In genomic region chr10:116784651-116785050, GRCh38 we compare ENCODE assay signal across 22 cellular contexts.
"Had no signal": no experiment of that assay in that cellular context is flagged by ENCODE, and none has a peak within 500 bp of the region (broad histone marks: within the 10 kb centered on the region; RNA-seq: fewer than 3 reads in every experiment).

No MANE protein-coding gene starts in this region.

- H3K4me3 Mint-ChIP-seq: dendritic cell treated with granulocyte-macrophage colony-stimulating factor and Interleukin-4, amounts not matched to agents 40 ng/mL and 50 ng/mL, for 4 days; effector memory CD8-positive, alpha-beta T cell; endodermal cell; mesothelial cell of epicardium had no signal

- H3K36me3 Mint-ChIP-seq: mesothelial cell of epicardium had no signal

- H3K4me1 ChIP-seq: colonic mucosa had no signal

- H3K9me3 ChIP-seq: colonic mucosa, esophagus squamous epithelium, gastrocnemius medialis, heart right ventricle, left lung, lower lobe of right lung, mucosa of descending colon had no signal

- H3K9me3 Mint-ChIP-seq: dendritic cell treated with granulocyte-macrophage colony-stimulating factor and Interleukin-4, amounts not matched to agents 40 ng/mL and 50 ng/mL, for 4 days; effector memory CD8-positive, alpha-beta T cell; endodermal cell; mesothelial cell of epicardium had no signal

- H3K36me3 ChIP-seq: colonic mucosa, esophagus squamous epithelium, gastrocnemius medialis, heart right ventricle, left lung, lower lobe of right lung had no signal

- H3K4me3 ChIP-seq: colonic mucosa, esophagus squamous epithelium, gastrocnemius medialis, heart right ventricle, left lung, lower lobe of right lung, mucosa of descending colon had no signal

- DNase-seq: colonic mucosa; cortex of kidney; effector CD8-positive, alpha-beta T cell; effector memory CD8-positive, alpha-beta T cell; endodermal cell; erythroblast; esophagus squamous epithelium; foreskin fibroblast; foreskin melanocyte; gastrocnemius medialis; glutamatergic neuron; heart right ventricle; hippocampal formation; left cardiac atrium; left lung; left ventricle myocardium superior; lower lobe of right lung; mesenchymal stem cell; mucosa of descending colon had no signal

- H3K27me3 ChIP-seq: colonic mucosa, esophagus squamous epithelium, gastrocnemius medialis had no signal

- H3K27ac ChIP-seq: colonic mucosa, epithelial cell of prostate, esophagus squamous epithelium, gastrocnemius medialis, heart right ventricle, left lung, lower lobe of right lung had no signal

- H3K4me1 Mint-ChIP-seq: endodermal cell had no signal

- H3K27ac Mint-ChIP-seq: dendritic cell treated with granulocyte-macrophage colony-stimulating factor and Interleukin-4, amounts not matched to agents 40 ng/mL and 50 ng/mL, for 4 days; effector memory CD8-positive, alpha-beta T cell; endodermal cell; mesothelial cell of epicardium had no signal

- H3K27me3 Mint-ChIP-seq: effector memory CD8-positive, alpha-beta T cell had no signal
